Comparison of ENCODE assay signal across 2 cellular contexts in the genomic region with DNA sequence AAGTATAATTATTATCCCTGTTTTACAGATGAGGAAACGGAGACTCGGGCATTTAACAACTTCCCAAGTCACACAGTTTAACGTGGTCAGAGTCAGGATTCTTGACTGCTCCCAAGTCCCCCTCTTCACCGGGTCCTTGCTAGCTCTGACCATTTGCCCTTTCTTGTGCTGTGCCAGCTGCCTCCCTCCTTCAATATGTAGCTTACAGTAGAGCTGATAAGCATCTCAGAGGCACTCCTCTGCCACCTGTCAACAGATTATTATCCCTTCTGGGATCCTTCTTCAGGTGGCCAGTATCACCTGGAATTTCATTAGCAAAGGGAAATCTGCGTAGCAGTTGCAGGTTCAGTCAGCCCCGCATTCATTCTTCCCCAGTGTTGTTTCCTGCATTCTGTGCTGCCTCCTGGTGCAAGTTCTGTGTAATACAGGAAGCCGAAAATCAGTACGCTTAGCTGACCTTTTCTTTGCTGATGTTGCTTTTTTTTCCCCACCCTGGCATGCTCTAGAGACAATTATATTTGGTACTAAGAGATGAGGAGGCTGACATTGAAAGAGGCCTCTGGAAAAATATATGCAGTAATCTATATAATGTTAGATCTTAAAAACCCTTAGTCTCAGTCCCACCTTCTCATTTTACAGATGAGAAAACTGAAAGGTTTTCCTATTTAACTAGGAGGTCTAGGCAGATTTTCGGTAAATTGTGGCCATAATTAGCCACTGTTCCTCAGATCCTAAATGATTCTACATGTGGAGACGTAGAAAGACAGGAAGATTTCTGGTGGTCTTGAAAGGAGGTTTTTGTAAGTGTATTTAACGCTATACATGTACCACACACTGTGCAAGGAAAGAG.
TF ChIP-seq lines count a peak whose summit lies in the region.

No MANE protein-coding gene starts in this region.

TF ChIP-seq in GM12891, 5 proteins besides CTCF, POLR2A, EP300 and RAD21:
- no peak for TF ChIP-seq PAX5 (IDR thresholded peaks at IDR 0.05; ENCODE audit: insufficient read depth, low read length, severe bottlenecking)
- TF ChIP-seq SPI1 (IDR thresholded peaks at IDR 0.05; ENCODE audit: low read depth, low read length) = peak; percentile 32

TF ChIP-seq in HepG2, 621 proteins besides CTCF, POLR2A, EP300 and RAD21:
- TF ChIP-seq PCBP1 (IDR thresholded peaks at IDR 0.05; ENCODE audit: borderline replicate concordance, low read depth, low read length) = no peak
- TF ChIP-seq, protein P1, sequence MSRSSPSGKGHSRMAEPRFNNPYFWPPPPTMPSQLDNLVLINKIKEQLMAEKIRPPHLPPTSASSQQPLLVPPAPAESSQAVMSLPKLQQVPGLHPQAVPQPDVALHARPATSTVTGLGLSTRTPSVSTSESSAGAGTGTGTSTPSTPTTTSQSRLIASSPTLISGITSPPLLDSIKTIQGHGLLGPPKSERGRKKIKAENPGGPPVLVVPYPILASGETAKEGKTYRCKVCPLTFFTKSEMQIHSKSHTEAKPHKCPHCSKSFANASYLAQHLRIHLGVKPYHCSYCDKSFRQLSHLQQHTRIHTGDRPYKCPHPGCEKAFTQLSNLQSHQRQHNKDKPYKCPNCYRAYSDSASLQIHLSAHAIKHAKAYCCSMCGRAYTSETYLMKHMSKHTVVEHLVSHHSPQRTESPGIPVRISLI (CRISPR knock-in tag; IDR thresholded peaks at IDR 0.05; ENCODE audit: borderline replicate concordance) = peak; percentile 19; the same call in 1 of the 2 replicates
- peak; percentile 16 for TF ChIP-seq XRCC5 (optimal IDR thresholded peaks at IDR 0.05; ENCODE audit: low read length)
- TF ChIP-seq PHF21A (CRISPR knock-in tag; IDR thresholded peaks at IDR 0.05) = no peak
- TF ChIP-seq CREM (IDR thresholded peaks at IDR 0.05) = 0 out of 2 replicates have a peak, but pooled peaks have one; percentile 6
- TF ChIP-seq CREM (CRISPR knock-in tag; IDR thresholded peaks at IDR 0.05) = no peak
- no peak for TF ChIP-seq HNRNPL (IDR thresholded peaks at IDR 0.05; ENCODE audit: low read depth, low read length)
- TF ChIP-seq, protein P2, sequence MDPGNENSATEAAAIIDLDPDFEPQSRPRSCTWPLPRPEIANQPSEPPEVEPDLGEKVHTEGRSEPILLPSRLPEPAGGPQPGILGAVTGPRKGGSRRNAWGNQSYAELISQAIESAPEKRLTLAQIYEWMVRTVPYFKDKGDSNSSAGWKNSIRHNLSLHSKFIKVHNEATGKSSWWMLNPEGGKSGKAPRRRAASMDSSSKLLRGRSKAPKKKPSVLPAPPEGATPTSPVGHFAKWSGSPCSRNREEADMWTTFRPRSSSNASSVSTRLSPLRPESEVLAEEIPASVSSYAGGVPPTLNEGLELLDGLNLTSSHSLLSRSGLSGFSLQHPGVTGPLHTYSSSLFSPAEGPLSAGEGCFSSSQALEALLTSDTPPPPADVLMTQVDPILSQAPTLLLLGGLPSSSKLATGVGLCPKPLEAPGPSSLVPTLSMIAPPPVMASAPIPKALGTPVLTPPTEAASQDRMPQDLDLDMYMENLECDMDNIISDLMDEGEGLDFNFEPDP (CRISPR knock-in tag; conservative IDR thresholded peaks at IDR 0.05) = 0 out of 2 replicates have a peak, but pooled peaks have one; percentile 26
- no peak for TF ChIP-seq ZNF572 (CRISPR knock-in tag; IDR thresholded peaks at IDR 0.05)
- 0 out of 2 replicates have a peak, but pooled peaks have one; percentile 23 for TF ChIP-seq MIXL1 (CRISPR knock-in tag; IDR thresholded peaks at IDR 0.05)
- TF ChIP-seq ZNF335 (CRISPR knock-in tag; IDR thresholded peaks at IDR 0.05) = 0 out of 2 replicates have a peak, but pooled peaks have one; percentile 29
- TF ChIP-seq MAFK (conservative IDR thresholded peaks at IDR 0.05 in 1 of 2, IDR thresholded peaks at IDR 0.05 in 1 of 2; ENCODE audit: low read length in 2 of 2) = peak; percentile 96 to 98
- TF ChIP-seq TEAD3 (CRISPR knock-in tag; optimal IDR thresholded peaks at IDR 0.05; ENCODE audit: borderline replicate concordance) = peak; percentile 36
- TF ChIP-seq MAFF (IDR thresholded peaks at IDR 0.05; ENCODE audit: low read depth, low read length) = peak; percentile 97
- TF ChIP-seq STAG1 (CRISPR knock-in tag; IDR thresholded peaks at IDR 0.05) = peak; percentile 88
- no peak for TF ChIP-seq ZSCAN12 (CRISPR knock-in tag; IDR thresholded peaks at IDR 0.05)
- peak; percentile 90 for TF ChIP-seq SMC3 (IDR thresholded peaks at IDR 0.05; ENCODE audit: low read length)
- TF ChIP-seq, protein P3, sequence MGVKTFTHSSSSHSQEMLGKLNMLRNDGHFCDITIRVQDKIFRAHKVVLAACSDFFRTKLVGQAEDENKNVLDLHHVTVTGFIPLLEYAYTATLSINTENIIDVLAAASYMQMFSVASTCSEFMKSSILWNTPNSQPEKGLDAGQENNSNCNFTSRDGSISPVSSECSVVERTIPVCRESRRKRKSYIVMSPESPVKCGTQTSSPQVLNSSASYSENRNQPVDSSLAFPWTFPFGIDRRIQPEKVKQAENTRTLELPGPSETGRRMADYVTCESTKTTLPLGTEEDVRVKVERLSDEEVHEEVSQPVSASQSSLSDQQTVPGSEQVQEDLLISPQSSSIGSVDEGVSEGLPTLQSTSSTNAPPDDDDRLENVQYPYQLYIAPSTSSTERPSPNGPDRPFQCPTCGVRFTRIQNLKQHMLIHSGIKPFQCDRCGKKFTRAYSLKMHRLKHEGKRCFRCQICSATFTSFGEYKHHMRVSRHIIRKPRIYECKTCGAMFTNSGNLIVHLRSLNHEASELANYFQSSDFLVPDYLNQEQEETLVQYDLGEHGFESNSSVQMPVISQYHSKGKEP (CRISPR knock-in tag; IDR thresholded peaks at IDR 0.05) = no peak
- 0 out of 2 replicates have a peak, but pooled peaks have one; percentile 7 for TF ChIP-seq FOXA3 (CRISPR knock-in tag; IDR thresholded peaks at IDR 0.05)
- TF ChIP-seq SAFB2 (CRISPR knock-in tag; IDR thresholded peaks at IDR 0.05; ENCODE audit: borderline replicate concordance, low read depth) = no peak
- TF ChIP-seq MTF1 (CRISPR knock-in tag; IDR thresholded peaks at IDR 0.05) = no peak
- 0 out of 2 replicates have a peak, but pooled peaks have one; percentile 43 for TF ChIP-seq ELF1 (CRISPR knock-in tag; IDR thresholded peaks at IDR 0.05)
